ENCODE assay signal across 1 cellular context in the genomic region with DNA sequence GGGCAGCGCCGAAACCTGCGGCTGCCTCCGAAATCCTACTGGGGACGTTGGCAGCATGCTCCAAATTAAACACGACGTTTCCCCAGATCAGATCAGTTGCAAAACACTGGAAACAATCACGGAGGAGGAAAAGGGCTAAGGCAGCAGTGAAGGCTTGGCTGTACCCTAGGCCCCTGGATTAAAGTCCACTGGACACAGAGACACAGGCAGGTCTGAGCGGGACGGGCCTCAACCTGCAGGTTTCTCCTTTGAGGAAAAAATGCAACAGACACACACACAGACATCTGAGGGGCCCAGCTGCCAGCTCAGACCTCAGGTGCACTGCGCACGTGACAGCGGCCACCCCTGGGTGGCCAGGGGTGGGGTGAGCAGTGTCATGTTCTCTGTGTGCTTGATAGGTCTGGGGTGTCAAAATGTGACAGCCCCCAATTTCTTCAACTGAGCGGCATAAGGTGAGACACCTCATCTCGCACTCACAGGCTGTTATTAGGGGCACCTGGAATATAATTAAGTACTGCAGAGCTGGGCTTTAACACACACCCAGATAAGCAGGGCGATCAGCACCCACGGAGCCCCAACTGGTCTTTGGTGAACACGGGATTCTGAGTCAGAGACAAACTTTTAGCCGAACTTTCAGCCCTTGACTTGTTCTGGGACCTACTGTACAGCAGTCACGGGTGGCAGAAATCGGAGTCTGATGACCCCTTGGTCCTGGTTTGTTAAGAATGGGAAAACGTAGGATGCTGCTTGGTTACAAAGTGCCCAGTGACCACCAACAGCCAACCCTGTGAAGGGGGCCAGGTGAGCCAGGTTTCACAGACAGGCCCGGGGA.
A peak's percentile ranks its signal among the peaks of the same experiment; 100 is the strongest.
TF ChIP-seq lines count a peak whose summit lies in the region.

No MANE protein-coding gene starts in this region.

TF ChIP-seq in IMR-90, 13 proteins besides CTCF, POLR2A, EP300 and RAD21:
- TF ChIP-seq, protein P1, sequence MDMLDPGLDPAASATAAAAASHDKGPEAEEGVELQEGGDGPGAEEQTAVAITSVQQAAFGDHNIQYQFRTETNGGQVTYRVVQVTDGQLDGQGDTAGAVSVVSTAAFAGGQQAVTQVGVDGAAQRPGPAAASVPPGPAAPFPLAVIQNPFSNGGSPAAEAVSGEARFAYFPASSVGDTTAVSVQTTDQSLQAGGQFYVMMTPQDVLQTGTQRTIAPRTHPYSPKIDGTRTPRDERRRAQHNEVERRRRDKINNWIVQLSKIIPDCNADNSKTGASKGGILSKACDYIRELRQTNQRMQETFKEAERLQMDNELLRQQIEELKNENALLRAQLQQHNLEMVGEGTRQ (IDR thresholded peaks at IDR 0.05; ENCODE audit: low read depth, low read length), result 0 out of 2 replicates have a peak, but pooled peaks have one; percentile 26
- TF ChIP-seq FOS (IDR thresholded peaks at IDR 0.05; ENCODE audit: low read depth, low read length), result no peak
